23 cellular contexts compared by ENCODE assay signal in the genomic region with DNA sequence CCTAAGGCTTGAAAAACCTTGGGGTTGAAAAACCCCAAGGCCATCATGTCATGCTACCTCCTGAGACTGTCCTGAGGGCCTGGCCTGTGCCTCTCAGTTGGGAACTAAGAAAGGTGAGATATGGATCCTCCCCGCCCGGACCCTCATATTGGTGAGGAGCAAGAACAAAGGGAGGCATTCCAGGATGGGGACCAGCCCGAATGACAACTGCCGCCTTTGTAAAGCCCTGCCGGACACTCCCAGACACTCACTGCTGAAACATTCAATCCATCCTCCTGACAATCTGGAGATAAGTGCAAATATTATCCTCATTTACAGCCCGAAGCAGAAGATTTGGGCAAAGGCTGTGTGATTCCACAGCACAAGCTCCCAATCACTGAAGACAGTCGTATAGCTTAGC.
"Had no signal": no experiment of that assay in that cellular context is flagged by ENCODE, and none has a peak within 500 bp of the region (broad histone marks: within the 10 kb centered on the region; RNA-seq: fewer than 3 reads in every experiment).

No MANE protein-coding gene starts in this region.

- DNase-seq: colonic mucosa; dermis blood vessel endothelial cell; effector CD4-positive, alpha-beta T cell; effector memory CD4-positive, alpha-beta T cell; erythroblast; esophagus squamous epithelium; foreskin fibroblast; foreskin melanocyte; gastrocnemius medialis; glutamatergic neuron; head of caudate nucleus; heart right ventricle; hippocampal formation; left cardiac atrium; left lung; left ventricle myocardium superior; lower lobe of right lung; mesenchymal stem cell; mucosa of descending colon had no signal

- H3K4me3 Mint-ChIP-seq: mesothelial cell of epicardium had no signal

- H3K27me3 ChIP-seq: colonic mucosa had no signal

- H3K4me1 ChIP-seq: colonic mucosa, gastrocnemius medialis, left lung, lower lobe of right lung had no signal

- H3K9me3 Mint-ChIP-seq: mesothelial cell of epicardium had no signal

- ATAC-seq: esophagus mucosa, gastrocnemius medialis, heart right ventricle, left cardiac atrium, left lung, left ventricle myocardium superior, lower lobe of right lung, mucosa of descending colon had no signal

- H3K4me3 ChIP-seq: colonic mucosa, dorsolateral prefrontal cortex, esophagus squamous epithelium, gastrocnemius medialis, heart right ventricle, left lung, lower lobe of right lung, mucosa of descending colon had no signal

- H3K27ac ChIP-seq: colonic mucosa, dorsolateral prefrontal cortex, epithelial cell of prostate, esophagus squamous epithelium, gastrocnemius medialis, heart right ventricle, left lung, lower lobe of right lung had no signal

- H3K9me3 ChIP-seq: colonic mucosa, esophagus squamous epithelium, gastrocnemius medialis, left lung, lower lobe of right lung, mucosa of descending colon had no signal

- H3K36me3 ChIP-seq: colonic mucosa, esophagus squamous epithelium, gastrocnemius medialis, heart right ventricle, left lung, lower lobe of right lung had no signal

- H3K36me3 Mint-ChIP-seq: mesothelial cell of epicardium had no signal
